Comparison of ENCODE assay signal across 8 cellular contexts in genomic region chr3:8663177-8664061, GRCh38. TPM values are rescaled to one million over a fixed set of nuclear protein-coding genes. Genes with fewer than 3 reads are reported as not detected.
A peak's percentile ranks its signal among the peaks of the same experiment; 100 is the strongest.
DNase-seq lines count a peak whose midpoint lies in the region; ATAC-seq and TF ChIP-seq lines count a peak whose summit lies in the region.

No MANE protein-coding gene starts in this region.

- no peak overlapping the region for H3K4me3 ChIP-seq in NB4 (ENCODE audit: low read depth, low read length)
- no peak overlapping the region for H3K4me3 ChIP-seq in WERI-Rb-1 (ENCODE audit: low read depth, low read length)
- no peak overlapping the region for H3K4me3 ChIP-seq in osteoblast (ENCODE audit: insufficient read depth, low read length)

- ATAC-seq in GM21423 (IDR thresholded peaks at IDR 0.05; ENCODE audit: unreplicated experiment) (peak; percentile 43), GM18519 (IDR thresholded peaks at IDR 0.05; ENCODE audit: low FRiP score, unreplicated experiment) (no peak)

- H4K20me1 ChIP-seq in osteoblast (ENCODE audit: insufficient read depth, low read length): no peaks in the 10 kb centered on the region

- H3K4me1 ChIP-seq in osteoblast (ENCODE audit: insufficient read depth, low read length): peaks cover 19% of the 10 kb centered on the region

- TF ChIP-seq CTCF in NB4 (IDR thresholded peaks at IDR 0.05; ENCODE audit: low read depth, low read length) (peak; percentile 46), WERI-Rb-1 (IDR thresholded peaks at IDR 0.05; ENCODE audit: low read depth, low read length) (peak; percentile 74), osteoblast (IDR thresholded peaks at IDR 0.05; ENCODE audit: extremely low read depth, low read depth, low read length) (peak; percentile 57)

- TF ChIP-seq POLR2A in NB4 (IDR thresholded peaks at IDR 0.05; ENCODE audit: extremely low read depth, insufficient read length): no peak

- no peaks in the 10 kb centered on the region for H3K79me2 ChIP-seq in osteoblast (ENCODE audit: insufficient read depth, low read length)

- no peak overlapping the region for H2AFZ ChIP-seq in osteoblast (ENCODE audit: low read length)

- H3K27me3 ChIP-seq in WERI-Rb-1 (ENCODE audit: insufficient read depth, low read depth, severe bottlenecking) (no peaks in the 10 kb centered on the region), osteoblast (ENCODE audit: insufficient read depth, low read length) (peaks cover 9% of the 10 kb centered on the region)

- H3K36me3 ChIP-seq in WERI-Rb-1 (no peaks in the 10 kb centered on the region), osteoblast (ENCODE audit: insufficient read depth, low read length) (no peaks in the 10 kb centered on the region)

- H3K27ac ChIP-seq in WERI-Rb-1 (no peak overlapping the region), osteoblast (ENCODE audit: low read depth, low read length) (no peak overlapping the region)

- DNase-seq in NCI-H1436 (lab: John Stamatoyannopoulos, UW) (peak; percentile 3), NCI-H1436 treated with DMSO at 0.1 percent for 48 hours (lab: John Stamatoyannopoulos, UW) (no peak), NB4 (ENCODE audit: low read depth) (peak; percentile 62), WERI-Rb-1 (peak; percentile 91), fibroblast of peridontal ligament (ENCODE audit: extremely low read depth) (peak; percentile 71), osteoblast (ENCODE audit: insufficient read length, low spot score, missing footprints) (peak; percentile 79)

- H3K9me3 ChIP-seq in WERI-Rb-1 (ENCODE audit: severe bottlenecking) (no peaks in the 10 kb centered on the region), osteoblast (ENCODE audit: low read depth, low read length) (no peaks in the 10 kb centered on the region)

- no peak overlapping the region for H3K4me2 ChIP-seq in osteoblast (ENCODE audit: insufficient read depth, low read length)

RNA-seq across cellular contexts. Expression of gene SSUH2, which starts 18.8 kb away (rescaled TPM):
- total RNA-seq in osteoblast: not detected in 2 replicates
